In the genomic region with DNA sequence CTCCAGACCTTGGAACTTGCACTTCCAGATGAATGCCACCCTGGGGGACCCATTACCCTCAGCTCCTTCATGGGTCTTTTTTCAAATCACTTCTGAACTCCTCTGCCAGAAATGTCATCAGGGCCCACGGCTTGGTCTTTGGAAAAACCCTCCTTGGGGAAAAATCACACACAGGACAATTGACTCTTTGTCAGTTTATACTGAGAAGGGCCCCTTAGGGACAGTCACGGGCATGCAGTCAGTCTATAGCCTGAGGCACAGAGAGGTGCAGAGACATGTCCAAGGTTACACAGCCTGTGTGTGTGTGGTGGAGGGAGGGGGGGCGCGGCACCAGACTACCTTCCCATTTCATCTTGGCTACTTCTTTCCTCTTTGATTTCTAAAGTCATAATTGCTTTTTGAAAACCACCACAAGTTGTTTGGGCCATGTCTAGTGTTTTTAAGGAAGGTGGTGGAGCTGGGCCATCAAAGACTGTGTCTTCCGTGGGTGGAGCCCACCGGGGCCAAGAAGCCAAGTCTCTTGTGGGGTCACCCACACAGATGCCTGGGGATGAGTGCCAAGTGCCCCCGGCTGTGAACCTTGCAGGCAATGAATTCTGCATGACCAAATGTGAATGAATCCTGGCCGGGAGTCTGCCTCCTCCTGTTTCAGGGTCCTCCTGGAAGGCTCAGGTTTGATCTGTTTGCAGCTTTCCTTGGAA, we compare ENCODE assay signal across 15 cellular contexts.
A peak's percentile ranks its signal among the peaks of the same experiment; 100 is the strongest.
DNase-seq lines count a peak whose midpoint lies in the region; TF ChIP-seq lines count a peak whose summit lies in the region.
"Had no signal": no experiment of that assay in that cellular context is flagged by ENCODE, and none has a peak within 500 bp of the region (broad histone marks: within the 10 kb centered on the region; RNA-seq: fewer than 3 reads in every experiment).

No MANE protein-coding gene starts in this region.

- POLR2A ChIA-PET in activated CD4-positive, alpha-beta memory T cell treated with anti-CD3 and anti-CD28 coated beads for 36 hours (lab: Charles Lee) = interaction anchor here (0.7 kb wide), 1 partner anchor 45 kb away, joined by 3 read pairs; no protein-coding TSS in a partner anchor

- H3K4me3 ChIP-seq in epithelial cell of esophagus (ENCODE audit: low read length) = no peak overlapping the region
- H3K4me3 ChIP-seq in sigmoid colon = no peak overlapping the region
- H3K4me3 ChIP-seq: SJCRH30 had no signal

- no peak for TF ChIP-seq CTCF in epithelial cell of esophagus (IDR thresholded peaks at IDR 0.05; ENCODE audit: insufficient read depth, low read depth, low read length, missing control alignments)
- no peak for TF ChIP-seq CTCF in sigmoid colon (IDR thresholded peaks at IDR 0.05)

- peak; percentile 19 for DNase-seq in GM03348 (ENCODE audit: low spot score)
- peak; percentile 42 for DNase-seq in NCI-H69 (lab: John Stamatoyannopoulos, UW)
- DNase-seq in epithelial cell of esophagus (ENCODE audit: low read depth) = peak; percentile 59
- DNase-seq in renal cortical epithelial cell (ENCODE audit: low read depth) = peak; percentile 9
- DNase-seq in sigmoid colon = no peak
- no peak for DNase-seq in activated CD4-positive, alpha-beta memory T cell treated with anti-CD3 and anti-CD28 coated beads for 36 hours
- no peak for DNase-seq in KBM-7
- DNase-seq: DND-41, GF-D8, NCI-H1417, NCI-H2029, NCI-H2171 treated with DMSO at 0.1 percent for 48 hours, NCI-H82, PC-3, SJCRH30 had no signal

- H3K27ac ChIP-seq in sigmoid colon = no peak overlapping the region
- H3K27ac ChIP-seq: SJCRH30 had no signal

- H3K27me3 Mint-ChIP-seq in activated CD4-positive, alpha-beta memory T cell treated with anti-CD3 and anti-CD28 coated beads for 36 hours = peaks cover 25% of the 10 kb centered on the region

- TF ChIP-seq EP300 in sigmoid colon (IDR thresholded peaks at IDR 0.05) = no peak

- H3K4me3 Mint-ChIP-seq in activated CD4-positive, alpha-beta memory T cell treated with anti-CD3 and anti-CD28 coated beads for 36 hours = no peak overlapping the region

- in situ Hi-C loops in KBM-7 (cut with MboI; ENCODE audit: low pct_unique_long_range_greater_than_20kb, low sequenced_read_pairs) = no loop called here

- H3K9me3 ChIP-seq in sigmoid colon = peaks cover 0 to 6% (median 1%) of the 10 kb centered on the region in 4 donors

- WGBS in sigmoid colon, 2 donors = 68 to 78% methylated on average over 8 of the region's 8 CpGs

- TF ChIP-seq POLR2A in sigmoid colon (IDR thresholded peaks at IDR 0.05) = no peak

- CTCF ChIA-PET in activated CD4-positive, alpha-beta memory T cell treated with anti-CD3 and anti-CD28 coated beads for 36 hours (lab: Charles Lee) = no interaction called here

- peaks cover 0 to 9% (median 0%) of the 10 kb centered on the region in 3 donors for H3K27me3 ChIP-seq in sigmoid colon

- H3K4me1 ChIP-seq in sigmoid colon = no peaks in the 10 kb centered on the region
- H3K4me1 ChIP-seq: SJCRH30 had no signal

- intact Hi-C loops in sigmoid colon (cut with DNase I) = no loop called here
- intact Hi-C loops in activated CD4-positive, alpha-beta memory T cell treated with anti-CD3 and anti-CD28 coated beads for 36 hours (cut with micrococcal nuclease) = no loop called here

- peaks cover 14% of the 10 kb centered on the region for H3K9me3 Mint-ChIP-seq in activated CD4-positive, alpha-beta memory T cell treated with anti-CD3 and anti-CD28 coated beads for 36 hours

- H3K27ac Mint-ChIP-seq in activated CD4-positive, alpha-beta memory T cell treated with anti-CD3 and anti-CD28 coated beads for 36 hours = no peak overlapping the region

- no peaks in the 10 kb centered on the region for H3K36me3 Mint-ChIP-seq in activated CD4-positive, alpha-beta memory T cell treated with anti-CD3 and anti-CD28 coated beads for 36 hours

- no peaks in the 10 kb centered on the region for H3K36me3 ChIP-seq in sigmoid colon
- H3K36me3 ChIP-seq: SJCRH30 had no signal

- no peaks in the 10 kb centered on the region for H3K4me1 Mint-ChIP-seq in activated CD4-positive, alpha-beta memory T cell treated with anti-CD3 and anti-CD28 coated beads for 36 hours (ENCODE audit: low read depth)

Comparison
In these comparisons a context has a peak if more than half of its experiments do, and no peak if none do; other contexts are left out.
1. DNase-seq: peak in GM03348 (single experiment), NCI-H69 (single experiment), epithelial cell of esophagus (single experiment) and renal cortical epithelial cell (single experiment); none in sigmoid colon (single experiment), activated CD4-positive, alpha-beta memory T cell treated with anti-CD3 and anti-CD28 coated beads for 36 hours (single experiment) and KBM-7 (single experiment).